In genomic region chr19:17659996-17660395, GRCh38 we compare ENCODE assay signal across 23 cellular contexts. TPM values are rescaled to one million over a fixed set of nuclear protein-coding genes. Genes with fewer than 3 reads are reported as not detected.
"Had no signal": no experiment of that assay in that cellular context is flagged by ENCODE, and none has a peak within 500 bp of the region (broad histone marks: within the 10 kb centered on the region; RNA-seq: fewer than 3 reads in every experiment).

No MANE protein-coding gene starts in this region.

- H3K27ac ChIP-seq: body of pancreas, left lung, neural progenitor cell had no signal

- H3K4me1 ChIP-seq: body of pancreas, left lung, neural progenitor cell, spleen, vagina had no signal

- H3K9me3 ChIP-seq: vagina had no signal

- DNase-seq: activated CD4-positive, alpha-beta memory T cell treated with anti-CD3 and anti-CD28 coated beads for 36 hours; activated CD4-positive, alpha-beta T cell treated with anti-CD3 and anti-CD28 coated beads for 48 hours; activated effector memory CD4-positive, alpha-beta T cell treated with Interleukin-2 at 50 U/mL for 16 hours; activated naive CD4-positive, alpha-beta T cell treated with anti-CD3 and anti-CD28 coated beads for 36 hours; activated naive CD8-positive, alpha-beta T cell treated with anti-CD3 and anti-CD28 coated beads, Interleukin-2, amount 10 ng/mL, durations not matched to agents 7 days and 5 days; activated T-cell treated with anti-CD3 and anti-CD28 coated beads, Interleukin-2, amount 50 U/mL, for 72 hours; amygdala; caudate nucleus; dermis blood vessel endothelial cell; effector memory CD4-positive, alpha-beta T cell; foreskin melanocyte; immature natural killer cell; kidney glomerular epithelial cell; mammary epithelial cell; naive thymus-derived CD8-positive, alpha-beta T cell; spleen; stimulated activated CD4-positive, alpha-beta T cell treated with anti-CD3 and anti-CD28 coated beads, Interleukin-4, amount 100 ng/mL, for 1 hour; stimulated activated naive CD4-positive, alpha-beta T cell; T-helper 2 cell had no signal

- H3K4me3 ChIP-seq: body of pancreas, left lung, neural progenitor cell, spleen, vagina had no signal

- ATAC-seq: activated T-cell treated with anti-CD3 and anti-CD28 coated beads, Interleukin-2, amount 50 U/mL, for 72 hours; body of pancreas; left lung; naive thymus-derived CD8-positive, alpha-beta T cell had no signal

- H3K27me3 ChIP-seq: body of pancreas, neural progenitor cell, vagina had no signal

- H3K36me3 ChIP-seq: left lung, neural progenitor cell, spleen, vagina had no signal

RNA-seq across cellular contexts. Expression of gene UNC13A, which starts 28.2 kb away (rescaled TPM):
- polyA plus RNA-seq: immature natural killer cell had no signal
